ENCODE assay signal across 35 cellular contexts in the genomic region with DNA sequence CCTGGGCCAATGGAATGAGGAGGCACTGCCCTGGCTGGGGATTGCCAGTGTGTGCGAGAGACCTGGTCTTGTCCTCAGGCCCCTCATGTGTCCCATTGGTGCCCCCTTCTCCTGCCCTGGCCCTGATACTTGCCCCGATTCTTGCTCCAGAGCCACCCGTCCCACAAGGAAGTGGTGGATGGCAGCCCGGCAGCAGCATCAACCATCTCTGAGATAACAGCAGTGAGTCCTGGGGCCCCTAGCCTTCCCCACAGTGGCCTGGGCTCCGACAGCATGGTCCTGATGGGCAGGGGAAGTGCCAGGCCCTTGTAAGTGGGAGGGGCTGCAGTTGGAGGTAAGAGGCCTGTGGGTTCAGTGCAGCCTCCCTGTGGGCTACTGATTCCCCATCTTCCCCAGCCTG. TPM values are rescaled to one million over a fixed set of nuclear protein-coding genes. Genes with fewer than 3 reads are reported as not detected.
DNase-seq lines count a peak whose midpoint lies in the region; ATAC-seq and TF ChIP-seq lines count a peak whose summit lies in the region.
"Had no signal": no experiment of that assay in that cellular context is flagged by ENCODE, and none has a peak within 500 bp of the region (broad histone marks: within the 10 kb centered on the region; RNA-seq: fewer than 3 reads in every experiment).

No MANE protein-coding gene starts in this region.

- H3K4me1 ChIP-seq in heart left ventricle (peaks cover 0 to 20% (median 8%) of the 10 kb centered on the region in 12 donors), transverse colon (peaks cover 16 to 36% (median 28%) of the 10 kb centered on the region in 4 donors)
- H3K4me1 ChIP-seq: adrenal gland had no signal

- WGBS in heart left ventricle, 4 donors, result 85 to 95% (median 92%) methylated on average over 5 of the region's 5 CpGs
- WGBS in transverse colon (ENCODE audit: low coverage in 1 of 2), 2 donors, result 80% methylated on average over 5 of the region's 5 CpGs; no CpG with 5 or more reads in 1 of the 2 donors

- TF ChIP-seq POLR2A in heart left ventricle (IDR thresholded peaks at IDR 0.05), result no peak
- no peak for TF ChIP-seq POLR2A in transverse colon (IDR thresholded peaks at IDR 0.05)

- ATAC-seq in heart left ventricle (no peak), left ventricle myocardium superior (no peak), GM21576 (IDR thresholded peaks at IDR 0.05; ENCODE audit: unreplicated experiment) (no peak)
- ATAC-seq in stimulated activated memory B cell treated with anti-CD40 and anti-IgM and Interleukin-4, amounts not matched to agents 10 μg/mL and 1 μg/mL and 100 μg/mL, for 72 hours, result no peak
- ATAC-seq: activated CD4-positive, alpha-beta T cell treated with anti-CD3 and anti-CD28 coated beads for 36 hours; activated CD8-positive, alpha-beta T cell treated with anti-CD3 and anti-CD28 coated beads for 36 hours; HCT116; left lobe of liver had no signal

- H3K36me3 ChIP-seq in heart left ventricle, result peaks cover 0 to 57% (median 32%) of the 10 kb centered on the region in 9 donors
- peaks cover 0 to 13% (median 0%) of the 10 kb centered on the region in 4 donors for H3K36me3 ChIP-seq in transverse colon

- peak overlapping the region in 8 of 12 donors; percentile 5 to 86 (median 68) for H3K27ac ChIP-seq in heart left ventricle
- peak overlapping the region; percentile 28 for H3K27ac ChIP-seq in epithelial cell of prostate
- H3K27ac ChIP-seq in transverse colon, result peak overlapping the region; percentile 5 to 88 (median 85)
- H3K27ac ChIP-seq: adrenal gland, C4-2B, neutrophil had no signal

- intact Hi-C loops in heart left ventricle (cut with DNase I) (loop anchor here in 2 of 10 donors (10.0 kb wide), 3 partner anchors 109 to 469 kb away; no protein-coding TSS in a partner anchor), left ventricle myocardium superior (cut with micrococcal nuclease) (no loop called here), posterior vena cava (cut with DNase I) (no loop called here), transverse colon (cut with DNase I; ENCODE audit: low total_unique reads) (no loop called here)

- no peak for TF ChIP-seq EP300 in transverse colon (IDR thresholded peaks at IDR 0.05; ENCODE audit: low read depth)

- no peak overlapping the region for H3K27ac Mint-ChIP-seq in stimulated activated memory B cell treated with anti-CD40 and anti-IgM and Interleukin-4, amounts not matched to agents 10 μg/mL and 1 μg/mL and 100 μg/mL, for 72 hours
- H3K27ac Mint-ChIP-seq: activated CD4-positive, alpha-beta T cell treated with anti-CD3 and anti-CD28 coated beads for 36 hours; activated CD8-positive, alpha-beta T cell treated with anti-CD3 and anti-CD28 coated beads for 36 hours; activated naive CD4-positive, alpha-beta T cell treated with anti-CD3 and anti-CD28 coated beads for 36 hours; mesothelial cell of epicardium; T-helper 2 cell treated with Interferon-gamma antibody and Interleukin-4, amounts not matched to agents 5 μg/mL and 100 μg/mL, for 36 hours had no signal

- H3K4me1 Mint-ChIP-seq in stimulated activated memory B cell treated with anti-CD40 and anti-IgM and Interleukin-4, amounts not matched to agents 10 μg/mL and 1 μg/mL and 100 μg/mL, for 72 hours, result peaks cover 24% of the 10 kb centered on the region

- H3K9me3 ChIP-seq in heart left ventricle, result no peaks in the 10 kb centered on the region
- no peaks in the 10 kb centered on the region for H3K9me3 ChIP-seq in transverse colon
- H3K9me3 ChIP-seq: adrenal gland, neutrophil had no signal

- H3K27me3 ChIP-seq in heart left ventricle, result no peaks in the 10 kb centered on the region
- no peaks in the 10 kb centered on the region for H3K27me3 ChIP-seq in transverse colon
- H3K27me3 ChIP-seq: adrenal gland, neutrophil had no signal

- in situ Hi-C loops in transverse colon (cut with MboI; ENCODE audit: low pct_ligation_motif_present in 1 of 4, low pct_unique_long_range_greater_than_20kb in 1 of 4, low sequenced_read_pairs in 3 of 4), result no loop called here

- DNase-seq in heart left ventricle (peak in 2 of 5 donors; percentile 16 to 19), left ventricle myocardium superior (no peak), epithelial cell of prostate (ENCODE audit: low read depth, low spot score) (no peak), posterior vena cava (ENCODE audit: low spot score) (peak; percentile 55), transverse colon (no peak), 8988T (no peak)
- DNase-seq: activated CD4-positive, alpha-beta T cell treated with anti-CD3 and anti-CD28 coated beads for 36 hours; activated CD8-positive, alpha-beta memory T cell treated with anti-CD3 and anti-CD28 coated beads, Interleukin-2, amount 50 U/mL, for 48 hours; activated CD8-positive, alpha-beta T cell treated with anti-CD3 and anti-CD28 coated beads for 36 hours; activated naive CD4-positive, alpha-beta T cell treated with anti-CD3 and anti-CD28 coated beads for 36 hours; adrenal gland; Calu3; DMS79 treated with DMSO at 0.1 percent for 48 hours; GDM1; Karpas-422; naive B cell; NCI-H1417; NCI-H2029 treated with DMSO at 0.1 percent for 48 hours; NCI-H524 treated with DMSO at 0.1 percent for 48 hours; NK-92 treated with Interleukin-12 subunit alpha and Interleukin-12 subunit beta, amount 100 ng/mL, for 24 hours; SIG-M5; stimulated activated naive CD4-positive, alpha-beta T cell treated with Interleukin-2 at 50 U/mL for 16 hours; trophoblast cell had no signal

- no peaks in the 10 kb centered on the region for H3K9me3 Mint-ChIP-seq in stimulated activated memory B cell treated with anti-CD40 and anti-IgM and Interleukin-4, amounts not matched to agents 10 μg/mL and 1 μg/mL and 100 μg/mL, for 72 hours
- H3K9me3 Mint-ChIP-seq: activated CD8-positive, alpha-beta T cell treated with anti-CD3 and anti-CD28 coated beads for 36 hours; activated naive CD4-positive, alpha-beta T cell treated with anti-CD3 and anti-CD28 coated beads for 36 hours; brain; mesothelial cell of epicardium; naive B cell; T-helper 2 cell treated with Interferon-gamma antibody and Interleukin-4, amounts not matched to agents 5 μg/mL and 100 μg/mL, for 36 hours had no signal

- H3K27me3 Mint-ChIP-seq in stimulated activated memory B cell treated with anti-CD40 and anti-IgM and Interleukin-4, amounts not matched to agents 10 μg/mL and 1 μg/mL and 100 μg/mL, for 72 hours, result no peaks in the 10 kb centered on the region
- H3K27me3 Mint-ChIP-seq: activated CD4-positive, alpha-beta T cell treated with anti-CD3 and anti-CD28 coated beads for 36 hours; activated CD8-positive, alpha-beta T cell treated with anti-CD3 and anti-CD28 coated beads for 36 hours; brain; naive B cell had no signal

- H3K4me3 ChIP-seq in heart left ventricle (peak overlapping the region in 4 of 12 donors; percentile 42 to 50 (median 48)), transverse colon (no peak overlapping the region)
- H3K4me3 ChIP-seq: adrenal gland had no signal

- no peak overlapping the region for H3K4me3 Mint-ChIP-seq in stimulated activated memory B cell treated with anti-CD40 and anti-IgM and Interleukin-4, amounts not matched to agents 10 μg/mL and 1 μg/mL and 100 μg/mL, for 72 hours
- H3K4me3 Mint-ChIP-seq: activated CD4-positive, alpha-beta T cell treated with anti-CD3 and anti-CD28 coated beads for 36 hours; activated CD8-positive, alpha-beta T cell treated with anti-CD3 and anti-CD28 coated beads for 36 hours; activated naive CD4-positive, alpha-beta T cell treated with anti-CD3 and anti-CD28 coated beads for 36 hours; mesothelial cell of epicardium; naive B cell; T-helper 2 cell treated with Interferon-gamma antibody and Interleukin-4, amounts not matched to agents 5 μg/mL and 100 μg/mL, for 36 hours had no signal

- no peak for TF ChIP-seq CTCF in heart left ventricle (IDR thresholded peaks at IDR 0.05)
- TF ChIP-seq CTCF in transverse colon (IDR thresholded peaks at IDR 0.05), result no peak

- peaks cover 15% of the 10 kb centered on the region for H3K36me3 Mint-ChIP-seq in stimulated activated memory B cell treated with anti-CD40 and anti-IgM and Interleukin-4, amounts not matched to agents 10 μg/mL and 1 μg/mL and 100 μg/mL, for 72 hours
- H3K36me3 Mint-ChIP-seq: naive B cell had no signal

RNA-seq across cellular contexts. Expression of a gene that starts 15.4 kb away (rescaled TPM):
- total RNA-seq in heart left ventricle (1 to 10 TPM; 1.1 to 6.3 (median 2.6) TPM), left ventricle myocardium superior (2.7 TPM), posterior vena cava (1 to 10 TPM; 3.4 to 5.9 TPM), transverse colon (100 to 1,000 TPM; 112 to 214 (median 172) TPM)
- 1 to 10 TPM; 2.7 to 3.4 TPM for polyA plus RNA-seq in heart left ventricle

RNA-seq across cellular contexts. Expression of a gene that starts 23.4 kb away (rescaled TPM):
- total RNA-seq in heart left ventricle (10 to 100 TPM in 7 of 9 donors, 1 to 10 TPM in 2; 8.1 to 14.9 (median 12.4) TPM), left ventricle myocardium superior (6.9 TPM), posterior vena cava (10 to 100 TPM; 32.5 to 40.9 TPM), transverse colon (100 to 1,000 TPM in 2 of 4 donors, 10 to 100 TPM in 2; 21.1 to 126 (median 91.4) TPM)
- 10 to 100 TPM in 1 of 2 donors, 1 to 10 TPM in 1; 9.5 to 10.6 TPM for polyA plus RNA-seq in heart left ventricle

RNA-seq across cellular contexts. Expression of a gene that starts 33.0 kb away (rescaled TPM):
- total RNA-seq in heart left ventricle, result 1 to 10 TPM in 1 of 9 donors, under 1 TPM in 7, not detected in 1; 0.07 to 1.3 (median 0.16) TPM
- polyA plus RNA-seq in heart left ventricle, result under 1 TPM; 0.06 to 0.61 TPM
- total RNA-seq in left ventricle myocardium superior, result 1.1 TPM
- total RNA-seq in posterior vena cava, result under 1 TPM; 0.14 to 0.51 TPM
- total RNA-seq in transverse colon, result 1 to 10 TPM in 2 of 4 donors, under 1 TPM in 2; 0.20 to 4.1 (median 1.4) TPM
- total RNA-seq: A172, endothelial cell of umbilical vein, pulmonary artery endothelial cell had no signal
- polyA plus RNA-seq: endothelial cell of umbilical vein had no signal

Comparison
In these comparisons a context has a peak if more than half of its experiments do, and no peak if none do; other contexts are left out.
1. H3K27ac ChIP-seq: peak in every context shown above with its lines; median percentile 85 in transverse colon; 68 in heart left ventricle; 28 in epithelial cell of prostate.
2. RNA of a gene that starts 15.4 kb away (total RNA-seq): 112 to 214 TPM in transverse colon; 3.4 to 5.9 TPM in posterior vena cava, 2.7 TPM in left ventricle myocardium superior (single experiment) and 1.1 to 6.3 TPM in heart left ventricle; every median in the first group is over 10 times any median in the second.